In the genomic region with DNA sequence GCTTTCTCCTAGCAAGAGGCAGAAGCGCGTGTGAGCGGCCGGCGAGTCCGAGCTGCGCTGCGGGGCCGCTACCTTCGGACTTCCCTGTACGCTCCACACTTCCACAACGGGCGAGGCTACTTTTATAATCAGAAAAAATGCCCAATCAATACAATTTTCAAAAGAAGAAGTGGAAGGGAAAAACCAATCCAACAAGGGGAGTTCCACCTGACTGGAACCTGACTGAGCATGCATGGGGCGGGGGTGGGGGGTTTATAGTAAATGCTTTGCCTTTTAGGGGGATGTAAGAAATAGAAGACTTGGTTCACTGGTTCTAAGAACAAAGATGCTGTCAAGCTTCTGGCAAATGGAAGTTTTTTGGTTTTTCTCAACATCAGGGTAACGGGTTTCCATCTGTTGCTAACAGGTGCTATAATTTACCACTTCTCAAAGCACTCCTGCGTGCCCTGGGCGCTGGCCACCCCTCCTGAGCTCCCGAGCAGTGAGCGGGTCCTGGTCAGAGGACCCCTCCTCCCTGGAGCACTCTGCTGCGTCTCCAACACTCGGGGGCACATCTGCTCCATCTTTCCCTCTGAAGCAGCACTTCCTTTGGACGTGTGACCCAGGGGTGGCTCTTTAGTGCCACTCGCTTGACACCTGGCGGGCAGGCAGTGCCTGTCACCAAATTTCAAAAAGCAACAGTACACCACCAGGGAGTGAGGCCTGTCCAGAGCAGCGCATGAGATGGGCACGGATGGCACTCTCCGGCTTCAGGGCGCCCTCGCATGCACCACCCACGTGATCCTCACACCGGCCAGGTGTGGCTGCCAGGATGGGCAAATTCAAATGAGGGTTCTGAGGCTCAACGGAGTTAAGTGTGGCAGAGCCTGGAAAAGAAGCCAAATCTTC, we compare ENCODE assay signal across 26 cellular contexts. TPM values are rescaled to one million over a fixed set of nuclear protein-coding genes. Genes with fewer than 3 reads are reported as not detected.
A peak's percentile ranks its signal among the peaks of the same experiment; 100 is the strongest.
DNase-seq lines count a peak whose midpoint lies in the region; ATAC-seq, FAIRE-seq and TF ChIP-seq lines count a peak whose summit lies in the region.
"Had no signal": no experiment of that assay in that cellular context is flagged by ENCODE, and none has a peak within 500 bp of the region (broad histone marks: within the 10 kb centered on the region; RNA-seq: fewer than 3 reads in every experiment).

No MANE protein-coding gene starts in this region.

- H3K36me3 Mint-ChIP-seq in activated CD8-positive, alpha-beta T cell treated with anti-CD3 and anti-CD28 coated beads, Interleukin-2, amount 10 ng/mL, durations not matched to agents 7 days and 5 days (ENCODE audit: low read depth) = no peaks in the 10 kb centered on the region
- no peaks in the 10 kb centered on the region for H3K36me3 Mint-ChIP-seq in activated CD8-positive, alpha-beta T cell treated with anti-CD3 and anti-CD28 coated beads for 36 hours (ENCODE audit: low read depth)
- H3K36me3 Mint-ChIP-seq in astrocyte (ENCODE audit: low read depth, unreplicated experiment) = peaks cover 16% of the 10 kb centered on the region
- peaks cover 34 to 67% of the 10 kb centered on the region in 2 donors for H3K36me3 Mint-ChIP-seq in stimulated activated naive B cell treated with anti-CD40 and anti-IgM and Interleukin-4, amounts not matched to agents 10 μg/mL and 1 μg/mL and 100 μg/mL, for 72 hours
- no peaks in the 10 kb centered on the region for H3K36me3 Mint-ChIP-seq in naive thymus-derived CD4-positive, alpha-beta T cell
- H3K36me3 Mint-ChIP-seq: activated naive CD8-positive, alpha-beta T cell treated with anti-CD3 and anti-CD28 coated beads, Interleukin-2, amount 10 ng/mL, durations not matched to agents 7 days and 5 days had no signal

- no peak for FAIRE-seq in astrocyte (lab: Jason Lieb, UNC)
- FAIRE-seq: A204.1, H1 had no signal

- no peaks in the 10 kb centered on the region for H3K27me3 Mint-ChIP-seq in activated CD8-positive, alpha-beta T cell treated with anti-CD3 and anti-CD28 coated beads, Interleukin-2, amount 10 ng/mL, durations not matched to agents 7 days and 5 days (ENCODE audit: low read depth)
- H3K27me3 Mint-ChIP-seq in activated CD8-positive, alpha-beta T cell treated with anti-CD3 and anti-CD28 coated beads for 36 hours = no peaks in the 10 kb centered on the region
- no peaks in the 10 kb centered on the region for H3K27me3 Mint-ChIP-seq in astrocyte (ENCODE audit: low read depth, unreplicated experiment)
- no peaks in the 10 kb centered on the region for H3K27me3 Mint-ChIP-seq in stimulated activated naive B cell treated with anti-CD40 and anti-IgM and Interleukin-4, amounts not matched to agents 10 μg/mL and 1 μg/mL and 100 μg/mL, for 72 hours
- no peaks in the 10 kb centered on the region for H3K27me3 Mint-ChIP-seq in naive thymus-derived CD4-positive, alpha-beta T cell
- H3K27me3 Mint-ChIP-seq: activated naive CD8-positive, alpha-beta T cell treated with anti-CD3 and anti-CD28 coated beads, Interleukin-2, amount 10 ng/mL, durations not matched to agents 7 days and 5 days had no signal

- no peaks in the 10 kb centered on the region for H3K4me1 ChIP-seq in astrocyte (ENCODE audit: insufficient read depth, low read length)
- H3K4me1 ChIP-seq in naive thymus-derived CD4-positive, alpha-beta T cell (ENCODE audit: control insufficient read depth in 2 of 2, insufficient read depth in 2 of 2, low read length in 2 of 2) = no peaks in the 10 kb centered on the region
- H3K4me1 ChIP-seq: foreskin keratinocyte, tibial nerve had no signal

- H3K36me3 ChIP-seq in astrocyte (ENCODE audit: insufficient read depth, low read length) = no peaks in the 10 kb centered on the region
- H3K36me3 ChIP-seq in naive thymus-derived CD4-positive, alpha-beta T cell (ENCODE audit: control insufficient read depth in 2 of 3, insufficient read depth in 3 of 3, low read length in 3 of 3) = no peaks in the 10 kb centered on the region

- H3K27ac ChIP-seq in astrocyte (ENCODE audit: low read depth, low read length) = no peak overlapping the region
- H3K27ac ChIP-seq in naive thymus-derived CD4-positive, alpha-beta T cell (ENCODE audit: low read depth, low read length) = no peak overlapping the region
- H3K27ac ChIP-seq: foreskin keratinocyte, tibial nerve had no signal

- no peak overlapping the region for H3K4me3 ChIP-seq in astrocyte (ENCODE audit: insufficient read depth, low read depth, low read length)
- H3K4me3 ChIP-seq in naive thymus-derived CD4-positive, alpha-beta T cell (ENCODE audit: low read length) = no peak overlapping the region
- H3K4me3 ChIP-seq: tibial nerve had no signal

- POLR2A ChIA-PET in activated CD8-positive, alpha-beta T cell treated with anti-CD3 and anti-CD28 coated beads, Interleukin-2, amount 10 ng/mL, durations not matched to agents 7 days and 5 days (lab: Charles Lee) = no interaction called here
- POLR2A ChIA-PET in activated CD8-positive, alpha-beta T cell treated with anti-CD3 and anti-CD28 coated beads for 36 hours (lab: Charles Lee) = no interaction called here
- POLR2A ChIA-PET in naive thymus-derived CD4-positive, alpha-beta T cell (lab: Charles Lee) = no interaction called here

- DNase-seq in activated CD8-positive, alpha-beta T cell treated with anti-CD3 and anti-CD28 coated beads, Interleukin-2, amount 10 ng/mL, durations not matched to agents 7 days and 5 days = no peak
- DNase-seq in activated CD8-positive, alpha-beta T cell treated with anti-CD3 and anti-CD28 coated beads for 36 hours = no peak
- DNase-seq in astrocyte (ENCODE audit: low read depth) (no peak), GM03348 (ENCODE audit: low spot score) (no peak)
- peak; percentile 61 for DNase-seq in stimulated activated naive B cell treated with anti-CD40 and anti-IgM and Interleukin-4, amounts not matched to agents 10 μg/mL and 1 μg/mL and 100 μg/mL, for 72 hours
- DNase-seq in naive thymus-derived CD4-positive, alpha-beta T cell = no peak
- DNase-seq in activated effector memory CD4-positive, alpha-beta T cell treated with anti-CD3 and anti-CD28 coated beads, Interleukin-2, amount 50 U/mL, for 16 hours = no peak
- DNase-seq: activated CD4-positive, CD25-positive, alpha-beta regulatory T cell; activated CD8-positive, alpha-beta memory T cell treated with anti-CD3 and anti-CD28 coated beads for 24 hours; activated naive CD8-positive, alpha-beta T cell treated with anti-CD3 and anti-CD28 coated beads, Interleukin-2, amount 10 ng/mL, durations not matched to agents 7 days and 5 days; dermis blood vessel endothelial cell; DMS153; foreskin keratinocyte; NCI-H2029; NCI-H510A treated with DMSO at 0.1 percent for 48 hours; OCI-M1; SIG-M5; stimulated activated CD4-positive, alpha-beta T cell treated with anti-CD3 and anti-CD28 coated beads, Interleukin-15, amount 100 ng/mL, for 24 hours had no signal

- no peak overlapping the region for H3K4me2 ChIP-seq in astrocyte (ENCODE audit: low read length)

- TF ChIP-seq POLR2A in GM19099 (IDR thresholded peaks at IDR 0.05; ENCODE audit: extremely low read depth, insufficient read length, low read depth) = peak; percentile 58

- no peak for ATAC-seq in activated CD8-positive, alpha-beta T cell treated with anti-CD3 and anti-CD28 coated beads, Interleukin-2, amount 10 ng/mL, durations not matched to agents 7 days and 5 days
- ATAC-seq in activated CD8-positive, alpha-beta T cell treated with anti-CD3 and anti-CD28 coated beads for 36 hours = no peak
- ATAC-seq in stimulated activated naive B cell treated with anti-CD40 and anti-IgM and Interleukin-4, amounts not matched to agents 10 μg/mL and 1 μg/mL and 100 μg/mL, for 72 hours (replicated peaks) = peak; percentile 42 to 50
- ATAC-seq in naive thymus-derived CD4-positive, alpha-beta T cell = no peak
- ATAC-seq: foreskin keratinocyte; stimulated activated effector memory CD8-positive, alpha-beta T cell treated with anti-CD3 and anti-CD28 coated beads, Interleukin-12 subunit alpha, Interleukin-12 subunit beta, amount 100 ng/mL, for 72 hours had no signal

- TF ChIP-seq CTCF in activated CD8-positive, alpha-beta T cell treated with anti-CD3 and anti-CD28 coated beads for 36 hours (IDR thresholded peaks at IDR 0.05) = no peak
- TF ChIP-seq CTCF in astrocyte (IDR thresholded peaks at IDR 0.05; ENCODE audit: insufficient read depth, low read depth, low read length) = no peak

- H3K4me1 Mint-ChIP-seq in activated CD8-positive, alpha-beta T cell treated with anti-CD3 and anti-CD28 coated beads, Interleukin-2, amount 10 ng/mL, durations not matched to agents 7 days and 5 days (ENCODE audit: low read depth) = peaks cover 4% of the 10 kb centered on the region
- H3K4me1 Mint-ChIP-seq in activated CD8-positive, alpha-beta T cell treated with anti-CD3 and anti-CD28 coated beads for 36 hours (ENCODE audit: low read depth) = peaks cover 4% of the 10 kb centered on the region
- no peaks in the 10 kb centered on the region for H3K4me1 Mint-ChIP-seq in astrocyte (ENCODE audit: low read depth, unreplicated experiment)
- peaks cover 59 to 89% of the 10 kb centered on the region in 2 donors for H3K4me1 Mint-ChIP-seq in stimulated activated naive B cell treated with anti-CD40 and anti-IgM and Interleukin-4, amounts not matched to agents 10 μg/mL and 1 μg/mL and 100 μg/mL, for 72 hours
- peaks cover 0 to 5% (median 4%) of the 10 kb centered on the region in 7 donors for H3K4me1 Mint-ChIP-seq in naive thymus-derived CD4-positive, alpha-beta T cell
- H3K4me1 Mint-ChIP-seq: mesothelial cell of epicardium; stimulated activated effector memory CD8-positive, alpha-beta T cell treated with anti-CD3 and anti-CD28 coated beads, Interleukin-12 subunit alpha, Interleukin-12 subunit beta, amount 100 ng/mL, for 72 hours had no signal

- no peaks in the 10 kb centered on the region for H3K79me2 ChIP-seq in astrocyte (ENCODE audit: insufficient read depth, low read length)

- CTCF ChIA-PET in activated CD8-positive, alpha-beta T cell treated with anti-CD3 and anti-CD28 coated beads, Interleukin-2, amount 10 ng/mL, durations not matched to agents 7 days and 5 days (lab: Charles Lee) = interaction anchor here (1.1 to 2.1 kb wide), 2 partner anchors 9 to 11 kb away, joined by 4 to 8 read pairs; no protein-coding TSS in a partner anchor
- CTCF ChIA-PET in activated CD8-positive, alpha-beta T cell treated with anti-CD3 and anti-CD28 coated beads for 36 hours (lab: Charles Lee) = interaction anchor here (1.7 kb wide), 1 partner anchor 10 kb away, joined by 5 read pairs; no protein-coding TSS in a partner anchor
- CTCF ChIA-PET in naive thymus-derived CD4-positive, alpha-beta T cell (lab: Charles Lee) = no interaction called here

- peak overlapping the region; percentile 10 for H3K27ac Mint-ChIP-seq in activated CD8-positive, alpha-beta T cell treated with anti-CD3 and anti-CD28 coated beads, Interleukin-2, amount 10 ng/mL, durations not matched to agents 7 days and 5 days
- no peak overlapping the region for H3K27ac Mint-ChIP-seq in activated CD8-positive, alpha-beta T cell treated with anti-CD3 and anti-CD28 coated beads for 36 hours
- H3K27ac Mint-ChIP-seq in astrocyte (ENCODE audit: unreplicated experiment) = peak overlapping the region; percentile 26
- peak overlapping the region; percentile 100 for H3K27ac Mint-ChIP-seq in stimulated activated naive B cell treated with anti-CD40 and anti-IgM and Interleukin-4, amounts not matched to agents 10 μg/mL and 1 μg/mL and 100 μg/mL, for 72 hours
- peak overlapping the region in 1 of 9 donors; percentile 52 for H3K27ac Mint-ChIP-seq in naive thymus-derived CD4-positive, alpha-beta T cell
- H3K27ac Mint-ChIP-seq: activated naive CD8-positive, alpha-beta T cell treated with anti-CD3 and anti-CD28 coated beads, Interleukin-2, amount 10 ng/mL, durations not matched to agents 7 days and 5 days; activated T-helper 1 cell treated with anti-CD3 and anti-CD28 coated beads, Interleukin-12 subunit alpha, Interleukin-12 subunit beta, Interleukin-2, Interleukin-4 antibody, amounts not matched to agents 30 ng/mL and 10 ng/mL and 1 ng/mL, durations not matched to agents 14 hours and 24 hours and 36 hours; mesothelial cell of epicardium; T-helper 1 cell treated with Interleukin-12 subunit alpha and Interleukin-12 subunit beta and Interleukin-4 antibody, amounts not matched to agents 30 μg/mL and 1 μg/mL, for 36 hours had no signal

- no peaks in the 10 kb centered on the region for H3K27me3 ChIP-seq in astrocyte (ENCODE audit: insufficient read depth, low read length)
- H3K27me3 ChIP-seq in naive thymus-derived CD4-positive, alpha-beta T cell (ENCODE audit: control insufficient read depth in 2 of 2, insufficient read depth in 2 of 2, low read length in 2 of 2) = no peaks in the 10 kb centered on the region
- H3K27me3 ChIP-seq: foreskin keratinocyte, tibial nerve had no signal

- no peak overlapping the region for H3K9ac ChIP-seq in astrocyte (ENCODE audit: low read length)

- no peaks in the 10 kb centered on the region for H3K9me3 Mint-ChIP-seq in activated CD8-positive, alpha-beta T cell treated with anti-CD3 and anti-CD28 coated beads, Interleukin-2, amount 10 ng/mL, durations not matched to agents 7 days and 5 days (ENCODE audit: insufficient read depth)
- no peaks in the 10 kb centered on the region for H3K9me3 Mint-ChIP-seq in activated CD8-positive, alpha-beta T cell treated with anti-CD3 and anti-CD28 coated beads for 36 hours
- H3K9me3 Mint-ChIP-seq in astrocyte (ENCODE audit: unreplicated experiment) = no peaks in the 10 kb centered on the region
- no peaks in the 10 kb centered on the region for H3K9me3 Mint-ChIP-seq in stimulated activated naive B cell treated with anti-CD40 and anti-IgM and Interleukin-4, amounts not matched to agents 10 μg/mL and 1 μg/mL and 100 μg/mL, for 72 hours
- H3K9me3 Mint-ChIP-seq in naive thymus-derived CD4-positive, alpha-beta T cell = peaks cover 0 to 2% (median 0%) of the 10 kb centered on the region in 11 donors
- H3K9me3 Mint-ChIP-seq: activated naive CD8-positive, alpha-beta T cell treated with anti-CD3 and anti-CD28 coated beads, Interleukin-2, amount 10 ng/mL, durations not matched to agents 7 days and 5 days; activated T-helper 1 cell treated with anti-CD3 and anti-CD28 coated beads, Interleukin-12 subunit alpha, Interleukin-12 subunit beta, Interleukin-2, Interleukin-4 antibody, amounts not matched to agents 30 ng/mL and 10 ng/mL and 1 ng/mL, durations not matched to agents 14 hours and 24 hours and 36 hours; mesothelial cell of epicardium; stimulated activated effector memory CD8-positive, alpha-beta T cell treated with anti-CD3 and anti-CD28 coated beads, Interleukin-12 subunit alpha, Interleukin-12 subunit beta, amount 100 ng/mL, for 72 hours; T-helper 1 cell treated with Interleukin-12 subunit alpha and Interleukin-12 subunit beta and Interleukin-4 antibody, amounts not matched to agents 30 μg/mL and 1 μg/mL, for 36 hours had no signal

- no peaks in the 10 kb centered on the region for H3K9me3 ChIP-seq in astrocyte (ENCODE audit: insufficient read depth, low read depth, low read length)
- H3K9me3 ChIP-seq in naive thymus-derived CD4-positive, alpha-beta T cell (ENCODE audit: control insufficient read depth in 2 of 3, low read length in 3 of 3) = no peaks in the 10 kb centered on the region
- H3K9me3 ChIP-seq: tibial nerve had no signal

- intact Hi-C loops in activated CD8-positive, alpha-beta T cell treated with anti-CD3 and anti-CD28 coated beads for 36 hours (cut with micrococcal nuclease) = no loop called here
- intact Hi-C loops in naive thymus-derived CD4-positive, alpha-beta T cell (cut with micrococcal nuclease) = no loop called here

- H4K20me1 ChIP-seq in astrocyte (ENCODE audit: insufficient read depth, low read length) = no peaks in the 10 kb centered on the region

- no peak overlapping the region for H3K4me3 Mint-ChIP-seq in activated CD8-positive, alpha-beta T cell treated with anti-CD3 and anti-CD28 coated beads, Interleukin-2, amount 10 ng/mL, durations not matched to agents 7 days and 5 days
- H3K4me3 Mint-ChIP-seq in activated CD8-positive, alpha-beta T cell treated with anti-CD3 and anti-CD28 coated beads for 36 hours = no peak overlapping the region
- H3K4me3 Mint-ChIP-seq in astrocyte (ENCODE audit: unreplicated experiment) = no peak overlapping the region
- peak overlapping the region; percentile 61 to 73 for H3K4me3 Mint-ChIP-seq in stimulated activated naive B cell treated with anti-CD40 and anti-IgM and Interleukin-4, amounts not matched to agents 10 μg/mL and 1 μg/mL and 100 μg/mL, for 72 hours
- no peak overlapping the region for H3K4me3 Mint-ChIP-seq in naive thymus-derived CD4-positive, alpha-beta T cell
- H3K4me3 Mint-ChIP-seq: activated naive CD8-positive, alpha-beta T cell treated with anti-CD3 and anti-CD28 coated beads, Interleukin-2, amount 10 ng/mL, durations not matched to agents 7 days and 5 days; activated T-helper 1 cell treated with anti-CD3 and anti-CD28 coated beads, Interleukin-12 subunit alpha, Interleukin-12 subunit beta, Interleukin-2, Interleukin-4 antibody, amounts not matched to agents 30 ng/mL and 10 ng/mL and 1 ng/mL, durations not matched to agents 14 hours and 24 hours and 36 hours; mesothelial cell of epicardium; stimulated activated effector memory CD8-positive, alpha-beta T cell treated with anti-CD3 and anti-CD28 coated beads, Interleukin-12 subunit alpha, Interleukin-12 subunit beta, amount 100 ng/mL, for 72 hours; T-helper 1 cell treated with Interleukin-12 subunit alpha and Interleukin-12 subunit beta and Interleukin-4 antibody, amounts not matched to agents 30 μg/mL and 1 μg/mL, for 36 hours had no signal

- H2AFZ ChIP-seq in astrocyte (ENCODE audit: low read depth, low read length) = no peak overlapping the region

RNA-seq across cellular contexts. Expression of a gene that starts 21.6 kb away (rescaled TPM):
- 10 to 100 TPM; 46.2 to 48.4 TPM for total RNA-seq in activated CD8-positive, alpha-beta T cell treated with anti-CD3 and anti-CD28 coated beads, Interleukin-2, amount 10 ng/mL, durations not matched to agents 7 days and 5 days
- 10 to 100 TPM; 16.3 to 19.9 TPM for total RNA-seq in activated CD8-positive, alpha-beta T cell treated with anti-CD3 and anti-CD28 coated beads for 36 hours
- total RNA-seq in astrocyte = 30.5 and 35.1 TPM in 2 replicates
- total RNA-seq in naive thymus-derived CD4-positive, alpha-beta T cell = 10 to 100 TPM; 15.4 to 64.6 (median 21.9) TPM
- 10 to 100 TPM; 51.4 to 66.2 TPM for polyA plus RNA-seq in naive thymus-derived CD4-positive, alpha-beta T cell

Comparison
In these comparisons a context has a peak if more than half of its experiments do, and no peak if none do; other contexts are left out.
1. ATAC-seq: peak in stimulated activated naive B cell treated with anti-CD40 and anti-IgM and Interleukin-4, amounts not matched to agents 10 μg/mL and 1 μg/mL and 100 μg/mL, for 72 hours (2 of 2); none in activated CD8-positive, alpha-beta T cell treated with anti-CD3 and anti-CD28 coated beads, Interleukin-2, amount 10 ng/mL, durations not matched to agents 7 days and 5 days (single experiment), activated CD8-positive, alpha-beta T cell treated with anti-CD3 and anti-CD28 coated beads for 36 hours (single experiment) and naive thymus-derived CD4-positive, alpha-beta T cell (single experiment).
2. H3K4me3 Mint-ChIP-seq: peak in stimulated activated naive B cell treated with anti-CD40 and anti-IgM and Interleukin-4, amounts not matched to agents 10 μg/mL and 1 μg/mL and 100 μg/mL, for 72 hours (2 of 2); none in activated CD8-positive, alpha-beta T cell treated with anti-CD3 and anti-CD28 coated beads, Interleukin-2, amount 10 ng/mL, durations not matched to agents 7 days and 5 days (single experiment), activated CD8-positive, alpha-beta T cell treated with anti-CD3 and anti-CD28 coated beads for 36 hours (single experiment), astrocyte (single experiment) and naive thymus-derived CD4-positive, alpha-beta T cell (0 of 10).